ENCODE assay signal across 1 cellular context in the genomic region with DNA sequence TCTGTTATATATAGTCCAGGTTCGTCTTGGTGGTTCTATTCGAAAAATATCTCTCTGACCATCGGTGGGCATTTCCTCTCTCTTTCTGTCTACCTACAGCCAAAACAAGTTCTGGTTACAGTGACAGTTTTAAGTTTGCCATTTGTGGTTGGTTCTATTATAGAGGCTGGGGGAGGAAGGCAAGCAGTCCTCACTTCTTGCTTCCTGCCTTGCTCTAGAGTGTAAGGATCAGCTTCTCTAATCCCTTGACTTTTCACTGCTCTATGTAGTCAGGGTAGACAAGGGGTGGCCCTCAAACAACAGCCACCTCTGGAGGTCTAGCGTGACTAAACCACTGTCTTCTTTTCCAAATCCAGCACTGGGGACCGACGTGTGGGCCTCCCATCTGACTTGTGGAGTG.
A peak's percentile ranks its signal among the peaks of the same experiment; 100 is the strongest.
TF ChIP-seq lines count a peak whose summit lies in the region.

No MANE protein-coding gene starts in this region.

TF ChIP-seq in K562, 482 proteins besides CTCF, POLR2A, EP300 and RAD21 (continued from another document and continues in another):
- TF ChIP-seq, protein P1, sequence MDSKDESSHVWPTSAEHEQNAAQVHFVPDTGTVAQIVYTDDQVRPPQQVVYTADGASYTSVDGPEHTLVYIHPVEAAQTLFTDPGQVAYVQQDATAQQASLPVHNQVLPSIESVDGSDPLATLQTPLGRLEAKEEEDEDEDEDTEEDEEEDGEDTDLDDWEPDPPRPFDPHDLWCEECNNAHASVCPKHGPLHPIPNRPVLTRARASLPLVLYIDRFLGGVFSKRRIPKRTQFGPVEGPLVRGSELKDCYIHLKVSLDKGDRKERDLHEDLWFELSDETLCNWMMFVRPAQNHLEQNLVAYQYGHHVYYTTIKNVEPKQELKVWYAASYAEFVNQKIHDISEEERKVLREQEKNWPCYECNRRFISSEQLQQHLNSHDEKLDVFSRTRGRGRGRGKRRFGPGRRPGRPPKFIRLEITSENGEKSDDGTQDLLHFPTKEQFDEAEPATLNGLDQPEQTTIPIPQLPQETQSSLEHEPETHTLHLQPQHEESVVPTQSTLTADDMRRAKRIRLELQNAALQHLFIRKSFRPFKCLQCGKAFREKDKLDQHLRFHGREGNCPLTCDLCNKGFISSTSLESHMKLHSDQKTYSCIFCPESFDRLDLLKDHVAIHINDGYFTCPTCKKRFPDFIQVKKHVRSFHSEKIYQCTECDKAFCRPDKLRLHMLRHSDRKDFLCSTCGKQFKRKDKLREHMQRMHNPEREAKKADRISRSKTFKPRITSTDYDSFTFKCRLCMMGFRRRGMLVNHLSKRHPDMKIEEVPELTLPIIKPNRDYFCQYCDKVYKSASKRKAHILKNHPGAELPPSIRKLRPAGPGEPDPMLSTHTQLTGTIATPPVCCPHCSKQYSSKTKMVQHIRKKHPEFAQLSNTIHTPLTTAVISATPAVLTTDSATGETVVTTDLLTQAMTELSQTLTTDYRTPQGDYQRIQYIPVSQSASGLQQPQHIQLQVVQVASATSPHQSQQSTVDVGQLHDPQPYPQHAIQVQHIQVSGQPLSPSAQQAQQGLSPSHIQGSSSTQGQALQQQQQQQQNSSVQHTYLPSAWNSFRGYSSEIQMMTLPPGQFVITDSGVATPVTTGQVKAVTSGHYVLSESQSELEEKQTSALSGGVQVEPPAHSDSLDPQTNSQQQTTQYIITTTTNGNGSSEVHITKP (IDR thresholded peaks at IDR 0.05; ENCODE audit: partially characterized antibody), result peak; percentile 83
- TF ChIP-seq MED1 (CRISPR knock-in tag; IDR thresholded peaks at IDR 0.05; ENCODE audit: borderline replicate concordance) (no peak), SAP30 (IDR thresholded peaks at IDR 0.05; ENCODE audit: borderline replicate concordance, insufficient read depth, low read depth, low read length, poor library complexity, severe bottlenecking) (no peak), FOXJ3 (CRISPR knock-in tag; IDR thresholded peaks at IDR 0.05) (no peak), TCF7 (IDR thresholded peaks at IDR 0.05; ENCODE audit: borderline replicate concordance) (no peak), RBM17 (IDR thresholded peaks at IDR 0.05; ENCODE audit: borderline replicate concordance, low read depth, low read length) (no peak), POLR2AphosphoS2 (IDR thresholded peaks at IDR 0.05; ENCODE audit: low read length) (no peak; the same call in 1 of the 2 replicates), FOXA3 (CRISPR knock-in tag; conservative IDR thresholded peaks at IDR 0.05 in 1 of 2, IDR thresholded peaks at IDR 0.05 in 1 of 2) (no peak), PHF21A (IDR thresholded peaks at IDR 0.05; ENCODE audit: borderline replicate concordance, low read depth) (peak; percentile 55; the same call in 1 of the 2 replicates), ZNF23 (CRISPR knock-in tag; IDR thresholded peaks at IDR 0.05) (no peak), CHD4 (IDR thresholded peaks at IDR 0.05; ENCODE audit: insufficient read depth, insufficient replicate concordance, low read depth, low read length, poor library complexity, severe bottlenecking) (no peak), ZBTB17 (CRISPR knock-in tag; IDR thresholded peaks at IDR 0.05) (0 out of 2 replicates have a peak, but pooled peaks have one; percentile 17), SNRNP70 (optimal IDR thresholded peaks at IDR 0.05; ENCODE audit: low read depth, low read length) (no peak), TRIM25 (IDR thresholded peaks at IDR 0.05; ENCODE audit: borderline replicate concordance) (no peak), RBM25 (IDR thresholded peaks at IDR 0.05; ENCODE audit: low read depth, low read length, severe bottlenecking) (no peak), HDAC6 (IDR thresholded peaks at IDR 0.05; ENCODE audit: low read depth, low read length) (no peak), SPI1 (IDR thresholded peaks at IDR 0.05; ENCODE audit: borderline replicate concordance, low read depth, low read length) (no peak), HDAC1 (IDR thresholded peaks at IDR 0.05) (peak in 1 of 2 experiments; percentile 71; a peak in 2 of 4 replicates), DMBX1 (CRISPR knock-in tag; IDR thresholded peaks at IDR 0.05; ENCODE audit: borderline replicate concordance) (peak; percentile 26; the same call in 1 of the 2 replicates), ZNF395 (CRISPR knock-in tag; IDR thresholded peaks at IDR 0.05) (0 out of 2 replicates have a peak, but pooled peaks have one; percentile 35), ZKSCAN3 (CRISPR knock-in tag; IDR thresholded peaks at IDR 0.05) (no peak), ZC3H4 (CRISPR knock-in tag; IDR thresholded peaks at IDR 0.05; ENCODE audit: borderline replicate concordance) (no peak), CBX5 (IDR thresholded peaks at IDR 0.05; ENCODE audit: borderline replicate concordance, low read depth) (no peak; the same call in 1 of the 2 replicates), PBX2 (CRISPR knock-in tag; IDR thresholded peaks at IDR 0.05; ENCODE audit: low read depth) (no peak), PBX2 (tag; conservative IDR thresholded peaks at IDR 0.05; ENCODE audit: low read depth) (no peak)
- TF ChIP-seq, protein P2, sequence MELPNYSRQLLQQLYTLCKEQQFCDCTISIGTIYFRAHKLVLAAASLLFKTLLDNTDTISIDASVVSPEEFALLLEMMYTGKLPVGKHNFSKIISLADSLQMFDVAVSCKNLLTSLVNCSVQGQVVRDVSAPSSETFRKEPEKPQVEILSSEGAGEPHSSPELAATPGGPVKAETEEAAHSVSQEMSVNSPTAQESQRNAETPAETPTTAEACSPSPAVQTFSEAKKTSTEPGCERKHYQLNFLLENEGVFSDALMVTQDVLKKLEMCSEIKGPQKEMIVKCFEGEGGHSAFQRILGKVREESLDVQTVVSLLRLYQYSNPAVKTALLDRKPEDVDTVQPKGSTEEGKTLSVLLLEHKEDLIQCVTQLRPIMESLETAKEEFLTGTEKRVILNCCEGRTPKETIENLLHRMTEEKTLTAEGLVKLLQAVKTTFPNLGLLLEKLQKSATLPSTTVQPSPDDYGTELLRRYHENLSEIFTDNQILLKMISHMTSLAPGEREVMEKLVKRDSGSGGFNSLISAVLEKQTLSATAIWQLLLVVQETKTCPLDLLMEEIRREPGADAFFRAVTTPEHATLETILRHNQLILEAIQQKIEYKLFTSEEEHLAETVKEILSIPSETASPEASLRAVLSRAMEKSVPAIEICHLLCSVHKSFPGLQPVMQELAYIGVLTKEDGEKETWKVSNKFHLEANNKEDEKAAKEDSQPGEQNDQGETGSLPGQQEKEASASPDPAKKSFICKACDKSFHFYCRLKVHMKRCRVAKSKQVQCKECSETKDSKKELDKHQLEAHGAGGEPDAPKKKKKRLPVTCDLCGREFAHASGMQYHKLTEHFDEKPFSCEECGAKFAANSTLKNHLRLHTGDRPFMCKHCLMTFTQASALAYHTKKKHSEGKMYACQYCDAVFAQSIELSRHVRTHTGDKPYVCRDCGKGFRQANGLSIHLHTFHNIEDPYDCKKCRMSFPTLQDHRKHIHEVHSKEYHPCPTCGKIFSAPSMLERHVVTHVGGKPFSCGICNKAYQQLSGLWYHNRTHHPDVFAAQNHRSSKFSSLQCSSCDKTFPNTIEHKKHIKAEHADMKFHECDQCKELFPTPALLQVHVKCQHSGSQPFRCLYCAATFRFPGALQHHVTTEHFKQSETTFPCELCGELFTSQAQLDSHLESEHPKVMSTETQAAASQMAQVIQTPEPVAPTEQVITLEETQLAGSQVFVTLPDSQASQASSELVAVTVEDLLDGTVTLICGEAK (IDR thresholded peaks at IDR 0.05), result no peak
- TF ChIP-seq, protein P2 (CRISPR knock-in tag; IDR thresholded peaks at IDR 0.05), result no peak
- TF ChIP-seq, protein P3, sequence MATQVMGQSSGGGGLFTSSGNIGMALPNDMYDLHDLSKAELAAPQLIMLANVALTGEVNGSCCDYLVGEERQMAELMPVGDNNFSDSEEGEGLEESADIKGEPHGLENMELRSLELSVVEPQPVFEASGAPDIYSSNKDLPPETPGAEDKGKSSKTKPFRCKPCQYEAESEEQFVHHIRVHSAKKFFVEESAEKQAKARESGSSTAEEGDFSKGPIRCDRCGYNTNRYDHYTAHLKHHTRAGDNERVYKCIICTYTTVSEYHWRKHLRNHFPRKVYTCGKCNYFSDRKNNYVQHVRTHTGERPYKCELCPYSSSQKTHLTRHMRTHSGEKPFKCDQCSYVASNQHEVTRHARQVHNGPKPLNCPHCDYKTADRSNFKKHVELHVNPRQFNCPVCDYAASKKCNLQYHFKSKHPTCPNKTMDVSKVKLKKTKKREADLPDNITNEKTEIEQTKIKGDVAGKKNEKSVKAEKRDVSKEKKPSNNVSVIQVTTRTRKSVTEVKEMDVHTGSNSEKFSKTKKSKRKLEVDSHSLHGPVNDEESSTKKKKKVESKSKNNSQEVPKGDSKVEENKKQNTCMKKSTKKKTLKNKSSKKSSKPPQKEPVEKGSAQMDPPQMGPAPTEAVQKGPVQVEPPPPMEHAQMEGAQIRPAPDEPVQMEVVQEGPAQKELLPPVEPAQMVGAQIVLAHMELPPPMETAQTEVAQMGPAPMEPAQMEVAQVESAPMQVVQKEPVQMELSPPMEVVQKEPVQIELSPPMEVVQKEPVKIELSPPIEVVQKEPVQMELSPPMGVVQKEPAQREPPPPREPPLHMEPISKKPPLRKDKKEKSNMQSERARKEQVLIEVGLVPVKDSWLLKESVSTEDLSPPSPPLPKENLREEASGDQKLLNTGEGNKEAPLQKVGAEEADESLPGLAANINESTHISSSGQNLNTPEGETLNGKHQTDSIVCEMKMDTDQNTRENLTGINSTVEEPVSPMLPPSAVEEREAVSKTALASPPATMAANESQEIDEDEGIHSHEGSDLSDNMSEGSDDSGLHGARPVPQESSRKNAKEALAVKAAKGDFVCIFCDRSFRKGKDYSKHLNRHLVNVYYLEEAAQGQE (CRISPR knock-in tag; IDR thresholded peaks at IDR 0.05; ENCODE audit: low read depth), result no peak
